Comparison of ENCODE assay signal across 1 cellular context in genomic region chr9:123725389-123725788, GRCh38.
TF ChIP-seq lines count a peak whose summit lies in the region.

No MANE protein-coding gene starts in this region.

TF ChIP-seq in SK-N-SH, 30 proteins besides CTCF, POLR2A, EP300 and RAD21 (continued from another document):
- TF ChIP-seq ZBTB33 (IDR thresholded peaks at IDR 0.05; ENCODE audit: borderline replicate concordance, low read depth) (no peak), CHD2 (IDR thresholded peaks at IDR 0.05; ENCODE audit: low read length, partially characterized antibody) (peak; percentile 52)
